In genomic region chr12:91023326-91024004, GRCh38 we compare ENCODE assay signal across 14 cellular contexts. TPM values are rescaled to one million over a fixed set of nuclear protein-coding genes. Genes with fewer than 3 reads are reported as not detected.
A peak's percentile ranks its signal among the peaks of the same experiment; 100 is the strongest.
DNase-seq lines count a peak whose midpoint lies in the region; FAIRE-seq and TF ChIP-seq lines count a peak whose summit lies in the region.
"Had no signal": no experiment of that assay in that cellular context is flagged by ENCODE, and none has a peak within 500 bp of the region (broad histone marks: within the 10 kb centered on the region; RNA-seq: fewer than 3 reads in every experiment).

No MANE protein-coding gene starts in this region.

- H3K4me2 ChIP-seq in neural progenitor cell = no peak overlapping the region

- H3K9me3 ChIP-seq in breast epithelium (peaks cover 0 to 6% of the 10 kb centered on the region in 2 donors), neural progenitor cell (ENCODE audit: low read depth) (no peaks in the 10 kb centered on the region)

- no peaks in the 10 kb centered on the region for H4K20me1 ChIP-seq in neural progenitor cell (ENCODE audit: low read depth)

- no peak overlapping the region for H3K27ac Mint-ChIP-seq in MCF 10A (ENCODE audit: low read depth, unreplicated experiment)
- H3K27ac Mint-ChIP-seq in neural progenitor cell = no peak overlapping the region

- H3K79me2 ChIP-seq in neural progenitor cell (ENCODE audit: low read depth) = no peaks in the 10 kb centered on the region

- H3K9ac ChIP-seq in neural progenitor cell = no peak overlapping the region

- H3K4me3 ChIP-seq in breast epithelium (no peak overlapping the region), bronchial epithelial cell (ENCODE audit: low read depth, low read length) (no peak overlapping the region), neural progenitor cell (no peak overlapping the region)

- H3K27me3 Mint-ChIP-seq in MCF 10A (ENCODE audit: insufficient read depth, unreplicated experiment) = peaks cover 51% of the 10 kb centered on the region
- H3K27me3 Mint-ChIP-seq in neural progenitor cell (ENCODE audit: insufficient read depth, low read depth) = peaks cover 2% of the 10 kb centered on the region

- H3K9me3 Mint-ChIP-seq in MCF 10A (ENCODE audit: unreplicated experiment) = no peaks in the 10 kb centered on the region
- no peaks in the 10 kb centered on the region for H3K9me3 Mint-ChIP-seq in neural progenitor cell
- H3K9me3 Mint-ChIP-seq: activated T-cell treated with anti-CD3 and anti-CD28 coated beads, Interleukin-2, amount 50 U/mL, for 4 hours had no signal

- TF ChIP-seq POLR2A in breast epithelium (IDR thresholded peaks at IDR 0.05) = no peak

- no peak overlapping the region for H3K27ac ChIP-seq in breast epithelium
- no peak overlapping the region for H3K27ac ChIP-seq in neural progenitor cell

- no peaks in the 10 kb centered on the region for H3F3A ChIP-seq in neural progenitor cell (ENCODE audit: low read depth)

- intact Hi-C loops in MCF 10A (cut with micrococcal nuclease) (no loop called here), breast epithelium (cut with DNase I; ENCODE audit: low total_unique reads) (no loop called here)

- BruUV-seq in MCF 10A (replicated peaks; lab: Mats Ljungman, UMichigan) = no TSS peak

- H3K36me3 ChIP-seq in breast epithelium (no peaks in the 10 kb centered on the region), bronchial epithelial cell (ENCODE audit: control insufficient read depth, insufficient read depth, low read length) (no peaks in the 10 kb centered on the region), neural progenitor cell (no peaks in the 10 kb centered on the region)

- no peak overlapping the region for H2AFZ ChIP-seq in neural progenitor cell (replicated peaks)

- no peak overlapping the region for H3K4me3 Mint-ChIP-seq in MCF 10A (ENCODE audit: unreplicated experiment)
- H3K4me3 Mint-ChIP-seq in neural progenitor cell = no peak overlapping the region
- H3K4me3 Mint-ChIP-seq: activated T-cell treated with anti-CD3 and anti-CD28 coated beads, Interleukin-2, amount 50 U/mL, for 4 hours had no signal

- H3K36me3 Mint-ChIP-seq in MCF 10A (ENCODE audit: insufficient read depth, unreplicated experiment) (peaks cover 5% of the 10 kb centered on the region), neural progenitor cell (no peaks in the 10 kb centered on the region)

- DNase-seq in MCF 10A (ENCODE audit: unreplicated experiment) (peak; percentile 43), breast epithelium (ENCODE audit: low spot score in 2 of 2) (no peak), HPDE6-E6E7 (ENCODE audit: extremely low spot score) (peak; percentile 8), bronchial epithelial cell (ENCODE audit: low read depth) (peak; percentile 82), NCI-H1436 treated with DMSO at 0.1 percent for 48 hours (lab: John Stamatoyannopoulos, UW) (no peak), NCI-H2171 treated with DMSO at 0.1 percent for 48 hours (lab: John Stamatoyannopoulos, UW) (no peak), neural progenitor cell (ENCODE audit: low spot score) (no peak), NCI-H2029 treated with DMSO at 0.1 percent for 48 hours (lab: John Stamatoyannopoulos, UW) (no peak)
- DNase-seq: activated T-cell treated with anti-CD3 and anti-CD28 coated beads, Interleukin-2, amount 50 U/mL, for 4 hours; effector CD8-positive, alpha-beta T cell; left colon; small intestine had no signal

- CTCF ChIA-PET in MCF 10A (lab: Yijun Ruan, JAX) = interaction anchor here (0.7 to 1.2 kb wide), 2 partner anchors 45 to 69 kb away, joined by 4 read pairs; no protein-coding TSS in a partner anchor

- H3K4me1 Mint-ChIP-seq in MCF 10A (ENCODE audit: insufficient read depth, unreplicated experiment) = no peaks in the 10 kb centered on the region
- no peaks in the 10 kb centered on the region for H3K4me1 Mint-ChIP-seq in neural progenitor cell

- H3K4me1 ChIP-seq in breast epithelium = no peaks in the 10 kb centered on the region
- no peaks in the 10 kb centered on the region for H3K4me1 ChIP-seq in neural progenitor cell

- FAIRE-seq in bronchial epithelial cell (lab: Jason Lieb, UNC) = no peak
- FAIRE-seq: small intestine had no signal

- H3K27me3 ChIP-seq in breast epithelium (no peaks in the 10 kb centered on the region), bronchial epithelial cell (ENCODE audit: control insufficient read depth, insufficient read depth, low read length) (no peaks in the 10 kb centered on the region), neural progenitor cell (no peaks in the 10 kb centered on the region)

- POLR2A ChIA-PET in MCF 10A (lab: Yijun Ruan, JAX) = interaction anchor here (1.2 kb wide), 1 partner anchor 164 kb away, joined by 3 read pairs; no protein-coding TSS in a partner anchor

- TF ChIP-seq CTCF in MCF 10A (IDR thresholded peaks at IDR 0.05; ENCODE audit: unreplicated experiment) (no peak), breast epithelium (IDR thresholded peaks at IDR 0.05) (no peak), bronchial epithelial cell (IDR thresholded peaks at IDR 0.05; ENCODE audit: insufficient read depth, low read length, severe bottlenecking) (no peak), neural progenitor cell (IDR thresholded peaks at IDR 0.05) (no peak)

RNA-seq across cellular contexts. Expression of gene EPYC, which starts 18.7 kb away (rescaled TPM):
- not detected in 2 replicates for total RNA-seq in MCF 10A (2022)
- total RNA-seq in breast epithelium = not detected
- total RNA-seq in bronchial epithelial cell = not detected in 2 replicates
- total RNA-seq in neural progenitor cell (ENCODE audit: low replicate concordance) = not detected in 2 replicates
- total RNA-seq: A673; activated T-cell treated with anti-CD3 and anti-CD28 coated beads, Interleukin-2, amount 50 U/mL, for 4 hours; left colon; subcutaneous adipose tissue had no signal

RNA-seq across cellular contexts. Expression of gene KERA, which starts 34.4 kb away (rescaled TPM):
- total RNA-seq in MCF 10A (2022) (not detected in 2 replicates), breast epithelium (under 1 TPM in 2 of 3 donors, not detected in 1; 0.15 to 0.33 TPM), bronchial epithelial cell (not detected in 2 replicates), neural progenitor cell (ENCODE audit: low replicate concordance) (not detected in 2 replicates)
- total RNA-seq: A673; activated T-cell treated with anti-CD3 and anti-CD28 coated beads, Interleukin-2, amount 50 U/mL, for 4 hours; left colon; subcutaneous adipose tissue had no signal

Comparison
In these comparisons a context has a peak if more than half of its experiments do, and no peak if none do; other contexts are left out.
1. DNase-seq: peak in MCF 10A (single experiment), HPDE6-E6E7 (single experiment) and bronchial epithelial cell (single experiment); none in breast epithelium (0 of 2), NCI-H1436 treated with DMSO at 0.1 percent for 48 hours (single experiment), NCI-H2171 treated with DMSO at 0.1 percent for 48 hours (single experiment), neural progenitor cell (single experiment) and NCI-H2029 treated with DMSO at 0.1 percent for 48 hours (single experiment).